8 cellular contexts compared by ENCODE assay signal in the genomic region with DNA sequence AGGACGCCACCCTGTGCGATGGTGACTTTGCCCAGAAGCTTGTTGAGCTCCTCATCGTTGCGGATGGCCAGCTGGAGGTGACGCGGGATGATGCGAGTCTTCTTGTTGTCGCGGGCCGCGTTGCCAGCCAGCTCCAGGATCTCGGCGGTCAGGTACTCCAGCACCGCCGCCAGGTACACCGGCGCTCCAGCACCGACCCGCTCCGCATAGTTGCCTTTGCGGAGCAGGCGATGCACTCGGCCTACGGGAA.
DNase-seq lines count a peak whose midpoint lies in the region; ATAC-seq and TF ChIP-seq lines count a peak whose summit lies in the region.
"Not testable (repeated sequence)": the region's sequence is repeated elsewhere in the genome, so short reads cannot be mapped to it uniquely, and the experiment has no call there.

No MANE protein-coding gene starts in this region.

- peak overlapping the region; percentile 65 to 91 (median 75) for H3K27ac Mint-ChIP-seq in CD14-positive monocyte
- peak overlapping the region; percentile 96 for H3K27ac Mint-ChIP-seq in T-helper 17 cell
- peak overlapping the region; percentile 53 for H3K27ac Mint-ChIP-seq in MCF 10A (ENCODE audit: low read depth, unreplicated experiment)
- peak overlapping the region; percentile 63 to 96 (median 85) for H3K27ac Mint-ChIP-seq in naive B cell

- H3K36me3 Mint-ChIP-seq in CD14-positive monocyte; T-helper 17 cell (ENCODE audit: low read depth); naive B cell: not testable (repeated sequence)
- peaks cover 13% of the 10 kb centered on the region for H3K36me3 Mint-ChIP-seq in MCF 10A (ENCODE audit: insufficient read depth, unreplicated experiment)

- DNase-seq in CD14-positive monocyte (ENCODE audit: low spot score); T-helper 17 cell; MCF 10A (ENCODE audit: unreplicated experiment); heart left ventricle; naive B cell; stimulated activated naive CD8-positive, alpha-beta T cell treated with anti-CD3 and anti-CD28 coated beads, Interleukin-15, Interleukin-2, amounts not matched to agents 100 U/mL and 50 U/mL, for 24 hours: not testable (repeated sequence)

- ATAC-seq in GM19452 (IDR thresholded peaks at IDR 0.05; ENCODE audit: unreplicated experiment): peak; percentile 11
- ATAC-seq in HG03103 (IDR thresholded peaks at IDR 0.05; ENCODE audit: low read depth, unreplicated experiment): peak; percentile 4
- ATAC-seq in T-helper 17 cell: peak; percentile 40
- ATAC-seq in heart left ventricle: peak in 2 of 4 donors; percentile 13 to 38
- ATAC-seq in naive B cell (ENCODE audit: low read depth in 2 of 2): peak; percentile 7 to 17
- peak; percentile 28 for ATAC-seq in stimulated activated naive CD8-positive, alpha-beta T cell treated with anti-CD3 and anti-CD28 coated beads, Interleukin-15, Interleukin-2, amounts not matched to agents 100 U/mL and 50 U/mL, for 24 hours

- 1 to 13% (median 3%) methylated on average over 2 to 12 of the region's 24 CpGs for WGBS in heart left ventricle, 4 donors

- H3K4me1 Mint-ChIP-seq in CD14-positive monocyte (peaks cover 38% of the 10 kb centered on the region), T-helper 17 cell (peaks cover 28% of the 10 kb centered on the region), MCF 10A (ENCODE audit: insufficient read depth, unreplicated experiment) (peaks cover 11% of the 10 kb centered on the region), naive B cell (peaks cover 24 to 34% (median 30%) of the 10 kb centered on the region in 3 donors)

- H3K36me3 ChIP-seq in heart left ventricle: not testable (repeated sequence)

- H3K4me1 ChIP-seq in heart left ventricle: peaks cover 0 to 46% (median 6%) of the 10 kb centered on the region in 12 donors

- TF ChIP-seq CTCF in CD14-positive monocyte (IDR thresholded peaks at IDR 0.05); MCF 10A (IDR thresholded peaks at IDR 0.05; ENCODE audit: unreplicated experiment); heart left ventricle (IDR thresholded peaks at IDR 0.05): not testable (repeated sequence)

- H3K9me3 Mint-ChIP-seq in CD14-positive monocyte; MCF 10A (ENCODE audit: unreplicated experiment): not testable (repeated sequence)
- H3K9me3 Mint-ChIP-seq in naive B cell: peaks cover 0 to 26% (median 21%) of the 10 kb centered on the region in 7 donors

- not testable (repeated sequence) for TF ChIP-seq POLR2A in heart left ventricle (IDR thresholded peaks at IDR 0.05)

- POLR2A ChIA-PET in MCF 10A (lab: Yijun Ruan, JAX): interaction anchor here (0.7 to 10.8 kb wide), 25 partner anchors 7 to 1788 kb away, joined by 3 to 690 read pairs (median 7); a partner anchor contains a TSS

- intact Hi-C loops in CD14-positive monocyte (cut with micrococcal nuclease): loop anchor here (5.0 kb wide), 2 partner anchors 58 to 78 kb away; a partner anchor contains a TSS
- intact Hi-C loops in MCF 10A (cut with micrococcal nuclease): loop anchor here (10.0 kb wide), 3 partner anchors 270 to 1780 kb away; partner anchors contain the start of gene ZNF165
- intact Hi-C loops in heart left ventricle (cut with DNase I): loop anchor here in 2 of 10 donors (5.0 kb wide), 1 partner anchor 78 kb away; a partner anchor contains a TSS

- H3K27me3 Mint-ChIP-seq in CD14-positive monocyte (ENCODE audit: low read depth in 3 of 3); T-helper 17 cell; MCF 10A (ENCODE audit: insufficient read depth, unreplicated experiment); naive B cell: not testable (repeated sequence)

- peak overlapping the region in 10 of 12 donors; percentile 2 to 59 (median 48) for H3K4me3 ChIP-seq in heart left ventricle

- CTCF ChIA-PET in MCF 10A (lab: Yijun Ruan, JAX): not testable (repeated sequence)

- peak overlapping the region in 1 of 12 donors; percentile 86 for H3K27ac ChIP-seq in heart left ventricle

- peak overlapping the region; percentile 89 to 95 for H3K4me3 Mint-ChIP-seq in CD14-positive monocyte
- H3K4me3 Mint-ChIP-seq in T-helper 17 cell: peak overlapping the region; percentile 92
- peak overlapping the region; percentile 70 for H3K4me3 Mint-ChIP-seq in MCF 10A (ENCODE audit: unreplicated experiment)
- peak overlapping the region; percentile 82 to 93 (median 92) for H3K4me3 Mint-ChIP-seq in naive B cell

- H3K9me3 ChIP-seq in T-helper 17 cell (ENCODE audit: control insufficient read depth, low read length, poor library complexity, severe bottlenecking); heart left ventricle: not testable (repeated sequence)

- TSS peak; percentile 99 for BruUV-seq in MCF 10A (replicated peaks; lab: Mats Ljungman, UMichigan)

- H3K27me3 ChIP-seq in heart left ventricle: peaks cover 0 to 84% (median 13%) of the 10 kb centered on the region in 9 donors
